Comparison of ENCODE assay signal across 25 cellular contexts in the genomic region with DNA sequence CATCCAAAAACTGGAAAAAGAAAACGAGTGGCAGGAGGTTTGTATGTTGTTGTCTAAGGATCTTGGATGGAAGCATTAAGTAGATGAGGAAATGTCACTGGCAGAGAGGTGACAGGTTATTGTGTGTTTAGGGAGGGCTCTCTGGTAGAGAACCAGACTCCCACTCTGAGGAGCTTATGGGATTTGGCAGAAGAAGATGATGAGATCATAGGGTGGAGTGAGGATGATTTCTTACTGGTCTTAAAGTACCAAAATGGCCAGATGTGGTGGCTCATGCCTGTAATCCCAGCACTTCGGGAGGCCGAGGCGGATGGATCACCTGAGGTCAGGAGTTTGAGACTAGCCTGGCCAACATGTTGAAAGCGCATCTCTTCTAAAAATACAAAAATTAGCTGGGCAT.
"Had no signal": no experiment of that assay in that cellular context is flagged by ENCODE, and none has a peak within 500 bp of the region (broad histone marks: within the 10 kb centered on the region; RNA-seq: fewer than 3 reads in every experiment).

No MANE protein-coding gene starts in this region.

- H3K27ac ChIP-seq: colonic mucosa, epithelial cell of prostate, esophagus squamous epithelium, gastrocnemius medialis, heart right ventricle, left lung, lower lobe of right lung had no signal

- H3K4me1 ChIP-seq: colonic mucosa, gastrocnemius medialis, heart right ventricle, left lung, lower lobe of right lung had no signal

- H3K27ac Mint-ChIP-seq: dendritic cell treated with granulocyte-macrophage colony-stimulating factor and Interleukin-4, amounts not matched to agents 40 ng/mL and 50 ng/mL, for 4 days; effector memory CD8-positive, alpha-beta T cell; endodermal cell; mesothelial cell of epicardium had no signal

- H3K4me3 ChIP-seq: colonic mucosa, esophagus squamous epithelium, gastrocnemius medialis, heart right ventricle, left lung, lower lobe of right lung, mucosa of descending colon had no signal

- H3K36me3 ChIP-seq: colonic mucosa, gastrocnemius medialis had no signal

- ATAC-seq: effector memory CD8-positive, alpha-beta T cell; esophagus mucosa; gastrocnemius medialis; heart right ventricle; left cardiac atrium; left lung; left ventricle myocardium superior; lower lobe of right lung; mucosa of descending colon had no signal

- H3K4me1 Mint-ChIP-seq: mesothelial cell of epicardium had no signal

- DNase-seq: colonic mucosa; cortex of kidney; effector CD8-positive, alpha-beta T cell; effector memory CD8-positive, alpha-beta T cell; endodermal cell; erythroblast; esophagus squamous epithelium; foreskin fibroblast; foreskin melanocyte; gastrocnemius medialis; glutamatergic neuron; head of caudate nucleus; heart right ventricle; hippocampal formation; left cardiac atrium; left lung; left ventricle myocardium superior; lower lobe of right lung; mesenchymal stem cell; mucosa of descending colon; naive B cell had no signal

- H3K27me3 Mint-ChIP-seq: dendritic cell treated with granulocyte-macrophage colony-stimulating factor and Interleukin-4, amounts not matched to agents 40 ng/mL and 50 ng/mL, for 4 days; effector memory CD8-positive, alpha-beta T cell; naive B cell had no signal

- H3K9me3 Mint-ChIP-seq: dendritic cell treated with granulocyte-macrophage colony-stimulating factor and Interleukin-4, amounts not matched to agents 40 ng/mL and 50 ng/mL, for 4 days; effector memory CD8-positive, alpha-beta T cell; endodermal cell; mesothelial cell of epicardium; naive B cell had no signal

- H3K9me3 ChIP-seq: colonic mucosa, esophagus squamous epithelium, gastrocnemius medialis, heart right ventricle, left lung, lower lobe of right lung, mucosa of descending colon had no signal

- H3K27me3 ChIP-seq: colonic mucosa, esophagus squamous epithelium, gastrocnemius medialis, heart right ventricle, left lung had no signal

- H3K4me3 Mint-ChIP-seq: dendritic cell treated with granulocyte-macrophage colony-stimulating factor and Interleukin-4, amounts not matched to agents 40 ng/mL and 50 ng/mL, for 4 days; effector memory CD8-positive, alpha-beta T cell; endodermal cell; mesothelial cell of epicardium; naive B cell had no signal
